In the genomic region with DNA sequence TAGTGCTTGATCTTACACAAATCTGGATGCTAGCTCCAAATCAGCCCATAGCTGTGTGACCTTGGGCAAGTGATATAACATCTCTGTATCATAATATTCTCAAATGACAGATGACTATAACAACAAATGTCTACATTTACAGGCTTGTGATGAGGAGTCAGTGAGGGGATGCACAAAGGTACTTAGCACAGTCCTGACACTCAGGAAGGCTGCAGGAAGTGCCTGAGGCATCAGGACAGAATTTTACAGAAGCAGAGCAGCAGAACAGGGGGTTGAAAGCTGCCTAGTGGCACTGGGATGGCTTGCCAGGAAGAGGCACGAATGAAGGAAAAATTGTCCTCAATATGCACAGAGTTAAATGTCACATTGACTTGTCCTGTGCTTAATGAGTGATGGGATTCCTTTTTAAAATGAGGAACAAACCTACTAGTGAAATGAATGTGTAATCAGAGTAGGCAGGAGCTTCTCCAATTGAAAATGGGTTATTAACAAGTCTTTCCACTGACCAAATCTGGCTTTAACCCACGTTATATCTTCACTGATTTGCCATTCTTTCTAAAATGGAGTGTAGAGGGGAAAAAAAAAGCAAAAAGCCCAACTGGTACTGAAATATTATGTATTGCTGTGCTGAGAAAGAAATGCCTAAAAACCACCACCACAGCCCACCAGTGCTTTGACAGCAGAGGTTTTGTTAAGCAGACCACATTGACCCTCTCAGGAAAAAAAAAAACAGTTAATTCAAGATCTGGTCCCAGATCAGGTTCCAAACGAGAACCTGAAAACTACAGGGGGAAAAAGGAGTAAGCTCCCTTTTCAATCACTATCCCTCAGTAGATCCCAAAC, we compare ENCODE assay signal across 8 cellular contexts. TPM values are rescaled to one million over a fixed set of nuclear protein-coding genes. Genes with fewer than 3 reads are reported as not detected.
DNase-seq lines count a peak whose midpoint lies in the region; ATAC-seq and TF ChIP-seq lines count a peak whose summit lies in the region.

No MANE protein-coding gene starts in this region.

- POLR2A ChIA-PET in CD4-positive, alpha-beta memory T cell (lab: Charles Lee; ENCODE audit: partially characterized antibody): interaction anchor here (0.6 to 12.1 kb wide), 34 partner anchors 9 to 460 kb away, joined by 3 to 441 read pairs (median 5); a partner anchor contains a TSS
- POLR2A ChIA-PET in RWPE1 (lab: Yijun Ruan, JAX; ENCODE audit: low non-redundant PET): no interaction called here

- ATAC-seq in GM21529 (IDR thresholded peaks at IDR 0.05; ENCODE audit: unreplicated experiment) (peak; percentile 35), heart right ventricle (peak in 5 of 8 donors; percentile 20 to 50 (median 35)), HG02840 (IDR thresholded peaks at IDR 0.05; ENCODE audit: low FRiP score, unreplicated experiment) (no peak)

- H3K36me3 Mint-ChIP-seq in CD4-positive, alpha-beta memory T cell: peaks cover 22 to 75% of the 10 kb centered on the region in 2 donors

- 28 to 33% methylated on average over 3 of the region's 3 CpGs for WGBS in heart right ventricle, 2 donors
- 48 to 61% methylated on average over 2 to 3 of the region's 3 CpGs for WGBS in transverse colon (ENCODE audit: low coverage in 1 of 2), 2 donors

- H3K9me3 ChIP-seq in CD4-positive, alpha-beta memory T cell (ENCODE audit: control insufficient read depth in 1 of 2, low read length in 2 of 2): no peaks in the 10 kb centered on the region
- H3K9me3 ChIP-seq in heart right ventricle: no peaks in the 10 kb centered on the region
- H3K9me3 ChIP-seq in transverse colon: no peaks in the 10 kb centered on the region

- no peaks in the 10 kb centered on the region for H3K27me3 ChIP-seq in CD4-positive, alpha-beta memory T cell (ENCODE audit: insufficient read depth, low read length)
- H3K27me3 ChIP-seq in heart right ventricle: no peaks in the 10 kb centered on the region
- H3K27me3 ChIP-seq in transverse colon: no peaks in the 10 kb centered on the region

- CTCF ChIA-PET in CD4-positive, alpha-beta memory T cell (lab: Charles Lee; ENCODE audit: partially characterized antibody): interaction anchor here (0.5 to 9.6 kb wide), 9 partner anchors 9 to 323 kb away, joined by 3 to 59 read pairs (median 6); a partner anchor contains a TSS
- CTCF ChIA-PET in RWPE1 (lab: Yijun Ruan, JAX): interaction anchor here (1.3 kb wide), 1 partner anchor 10 kb away, joined by 4 read pairs; no protein-coding TSS in a partner anchor

- TF ChIP-seq EP300 in transverse colon (IDR thresholded peaks at IDR 0.05; ENCODE audit: low read depth): no peak

- peaks cover 62 to 86% (median 74%) of the 10 kb centered on the region in 4 donors for H3K4me1 Mint-ChIP-seq in CD4-positive, alpha-beta memory T cell

- peaks cover 80% of the 10 kb centered on the region for H3K4me1 ChIP-seq in CD4-positive, alpha-beta memory T cell (ENCODE audit: insufficient read depth, low read length)
- peaks cover 10 to 97% (median 83%) of the 10 kb centered on the region in 9 donors for H3K4me1 ChIP-seq in heart right ventricle
- peaks cover 36 to 75% (median 56%) of the 10 kb centered on the region in 4 donors for H3K4me1 ChIP-seq in transverse colon

- peak overlapping the region; percentile 78 to 99 (median 91) for H3K27ac Mint-ChIP-seq in CD4-positive, alpha-beta memory T cell

- no peaks in the 10 kb centered on the region for H3K27me3 Mint-ChIP-seq in CD4-positive, alpha-beta memory T cell

- TF ChIP-seq POLR2A in transverse colon (IDR thresholded peaks at IDR 0.05): no peak

- in situ Hi-C loops in transverse colon (cut with MboI; ENCODE audit: low pct_ligation_motif_present in 1 of 4, low pct_unique_long_range_greater_than_20kb in 1 of 4, low sequenced_read_pairs in 3 of 4): loop anchor here (10.0 to 25.0 kb wide), 4 partner anchors 319 to 747 kb away; no protein-coding TSS in a partner anchor

- DNase-seq in CD4-positive, alpha-beta memory T cell: no peak
- no peak for DNase-seq in RWPE1 (ENCODE audit: low spot score)
- no peak for DNase-seq in heart right ventricle
- no peak for DNase-seq in transverse colon
- DNase-seq in NCI-H510A (lab: John Stamatoyannopoulos, UW): no peak
- DNase-seq in NCI-H2171 (lab: John Stamatoyannopoulos, UW): no peak

- peak overlapping the region; percentile 51 for H3K27ac ChIP-seq in CD4-positive, alpha-beta memory T cell (ENCODE audit: low read depth, low read length)
- H3K27ac ChIP-seq in RWPE1 (peak overlapping the region; percentile 28; the same call in 1 of the 2 replicates), heart right ventricle (peak overlapping the region; percentile 16 to 99 (median 64)), transverse colon (peak overlapping the region; percentile 22 to 50 (median 30))

- H3K36me3 ChIP-seq in CD4-positive, alpha-beta memory T cell (ENCODE audit: insufficient read depth, low read length): no peaks in the 10 kb centered on the region
- peaks cover 0 to 7% (median 0%) of the 10 kb centered on the region in 9 donors for H3K36me3 ChIP-seq in heart right ventricle
- no peaks in the 10 kb centered on the region for H3K36me3 ChIP-seq in transverse colon

- peak overlapping the region; percentile 84 to 100 (median 95) for H3K4me3 Mint-ChIP-seq in CD4-positive, alpha-beta memory T cell

- TF ChIP-seq CTCF in RWPE1 (conservative IDR thresholded peaks at IDR 0.05; ENCODE audit: low read depth) (no peak), heart right ventricle (IDR thresholded peaks at IDR 0.05) (no peak), transverse colon (IDR thresholded peaks at IDR 0.05) (no peak)

- H3K4me3 ChIP-seq in CD4-positive, alpha-beta memory T cell (ENCODE audit: low read length in 2 of 2): peak overlapping the region; percentile 23 to 34
- peak overlapping the region in 2 of 10 donors; percentile 4 to 10 for H3K4me3 ChIP-seq in heart right ventricle
- peak overlapping the region in 1 of 4 donors; percentile 4 for H3K4me3 ChIP-seq in transverse colon

- intact Hi-C loops in CD4-positive, alpha-beta memory T cell (cut with micrococcal nuclease): loop anchor here (1.0 to 2.0 kb wide), 2 partner anchors 7 to 13 kb away; no protein-coding TSS in a partner anchor
- intact Hi-C loops in heart right ventricle (cut with DNase I): loop anchor here in 5 of 10 donors (5.0 to 10.0 kb wide), 7 partner anchors 49 to 749 kb away; no protein-coding TSS in a partner anchor
- intact Hi-C loops in transverse colon (cut with DNase I; ENCODE audit: low total_unique reads): no loop called here

- peaks cover 0 to 7% (median 0%) of the 10 kb centered on the region in 8 donors for H3K9me3 Mint-ChIP-seq in CD4-positive, alpha-beta memory T cell

RNA-seq across cellular contexts. Expression of a gene that starts 11.6 kb away (rescaled TPM):
- 100 to 1,000 TPM; 431 to 469 TPM for total RNA-seq in CD4-positive, alpha-beta memory T cell
- 100 to 1,000 TPM; 339 to 765 TPM for polyA plus RNA-seq in CD4-positive, alpha-beta memory T cell
- total RNA-seq in heart right ventricle (100 to 1,000 TPM in 2 of 10 donors, 10 to 100 TPM in 8; 54.4 to 127 (median 71.3) TPM), transverse colon (100 to 1,000 TPM in 1 of 4 donors, 10 to 100 TPM in 3; 28.3 to 111 (median 78.1) TPM)
- polyA plus RNA-seq in heart right ventricle: 10 to 100 TPM; 20.0 to 33.4 TPM
